9 cellular contexts compared by ENCODE assay signal in the genomic region with DNA sequence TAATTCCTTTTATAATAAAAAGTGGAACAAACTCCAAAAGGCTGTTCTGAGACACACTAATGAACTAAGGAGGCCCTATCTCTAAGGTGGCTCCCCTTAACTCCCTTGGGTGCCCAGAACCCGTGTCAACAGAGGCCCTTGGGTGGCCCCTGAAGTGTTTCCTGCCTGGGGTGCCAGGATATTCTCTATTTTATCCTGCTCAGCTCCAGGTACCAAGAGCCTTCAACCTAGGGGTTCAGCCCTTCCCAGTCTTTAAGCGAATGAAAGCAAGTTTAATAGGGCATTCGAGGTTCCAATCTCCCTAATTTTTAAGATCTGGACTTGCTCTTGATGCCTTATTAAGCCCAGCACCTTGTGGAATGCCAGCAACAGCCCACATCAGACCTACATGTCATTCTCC.
"Had no signal": no experiment of that assay in that cellular context is flagged by ENCODE, and none has a peak within 500 bp of the region (broad histone marks: within the 10 kb centered on the region; RNA-seq: fewer than 3 reads in every experiment).

No MANE protein-coding gene starts in this region.

- H2AFZ ChIP-seq: GM23248 had no signal

- H3K4me3 ChIP-seq: GM23248, GM23338, HAP-1 had no signal

- H3K4me2 ChIP-seq: GM23338 had no signal

- H3K36me3 ChIP-seq: HAP-1 had no signal

- DNase-seq: GM23248, GOT3, H7, H9, HCEC 1CT, HFFc6 had no signal

- ATAC-seq: GM23338, HCT116 had no signal

- H3K4me1 ChIP-seq: HAP-1 had no signal

- H3K27ac ChIP-seq: GM23248 had no signal

- H3K9ac ChIP-seq: GM23248 had no signal

- H3K9me3 ChIP-seq: HAP-1 had no signal
